1 cellular context compared by ENCODE assay signal in the genomic region with DNA sequence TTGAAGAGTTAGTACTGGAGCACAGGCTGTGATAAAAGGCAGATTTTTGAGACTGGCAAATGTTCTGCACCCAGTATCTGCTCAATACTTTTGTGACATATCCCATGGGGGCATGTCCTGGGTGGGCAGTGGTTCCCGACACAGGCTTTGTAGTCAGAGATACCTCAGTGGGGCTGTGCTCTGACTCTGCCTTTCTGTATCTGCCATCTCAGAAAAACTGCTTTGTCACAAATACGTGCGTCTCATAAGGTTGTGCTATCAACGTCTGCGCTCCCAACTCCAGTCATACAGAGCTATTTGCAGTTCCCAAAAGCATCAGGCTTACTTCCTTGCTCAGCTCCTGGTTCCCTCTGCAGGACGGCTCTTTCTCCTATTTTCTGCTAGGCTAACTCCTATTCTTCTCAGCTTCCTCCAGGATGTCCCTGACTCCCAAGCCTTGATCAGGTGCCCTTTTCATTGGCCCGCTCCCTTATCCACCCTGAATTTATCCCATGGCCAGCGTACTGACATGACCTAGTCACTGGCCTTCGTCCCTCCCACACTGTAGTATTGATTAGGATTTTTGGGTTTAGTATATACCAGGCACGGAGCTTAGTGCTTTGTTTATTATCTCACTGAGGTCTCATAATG.
TF ChIP-seq lines count a peak whose summit lies in the region.

No MANE protein-coding gene starts in this region.

TF ChIP-seq in K562, 482 proteins besides CTCF, POLR2A, EP300 and RAD21 (continued from another document and continues in another):
- TF ChIP-seq, protein P1, sequence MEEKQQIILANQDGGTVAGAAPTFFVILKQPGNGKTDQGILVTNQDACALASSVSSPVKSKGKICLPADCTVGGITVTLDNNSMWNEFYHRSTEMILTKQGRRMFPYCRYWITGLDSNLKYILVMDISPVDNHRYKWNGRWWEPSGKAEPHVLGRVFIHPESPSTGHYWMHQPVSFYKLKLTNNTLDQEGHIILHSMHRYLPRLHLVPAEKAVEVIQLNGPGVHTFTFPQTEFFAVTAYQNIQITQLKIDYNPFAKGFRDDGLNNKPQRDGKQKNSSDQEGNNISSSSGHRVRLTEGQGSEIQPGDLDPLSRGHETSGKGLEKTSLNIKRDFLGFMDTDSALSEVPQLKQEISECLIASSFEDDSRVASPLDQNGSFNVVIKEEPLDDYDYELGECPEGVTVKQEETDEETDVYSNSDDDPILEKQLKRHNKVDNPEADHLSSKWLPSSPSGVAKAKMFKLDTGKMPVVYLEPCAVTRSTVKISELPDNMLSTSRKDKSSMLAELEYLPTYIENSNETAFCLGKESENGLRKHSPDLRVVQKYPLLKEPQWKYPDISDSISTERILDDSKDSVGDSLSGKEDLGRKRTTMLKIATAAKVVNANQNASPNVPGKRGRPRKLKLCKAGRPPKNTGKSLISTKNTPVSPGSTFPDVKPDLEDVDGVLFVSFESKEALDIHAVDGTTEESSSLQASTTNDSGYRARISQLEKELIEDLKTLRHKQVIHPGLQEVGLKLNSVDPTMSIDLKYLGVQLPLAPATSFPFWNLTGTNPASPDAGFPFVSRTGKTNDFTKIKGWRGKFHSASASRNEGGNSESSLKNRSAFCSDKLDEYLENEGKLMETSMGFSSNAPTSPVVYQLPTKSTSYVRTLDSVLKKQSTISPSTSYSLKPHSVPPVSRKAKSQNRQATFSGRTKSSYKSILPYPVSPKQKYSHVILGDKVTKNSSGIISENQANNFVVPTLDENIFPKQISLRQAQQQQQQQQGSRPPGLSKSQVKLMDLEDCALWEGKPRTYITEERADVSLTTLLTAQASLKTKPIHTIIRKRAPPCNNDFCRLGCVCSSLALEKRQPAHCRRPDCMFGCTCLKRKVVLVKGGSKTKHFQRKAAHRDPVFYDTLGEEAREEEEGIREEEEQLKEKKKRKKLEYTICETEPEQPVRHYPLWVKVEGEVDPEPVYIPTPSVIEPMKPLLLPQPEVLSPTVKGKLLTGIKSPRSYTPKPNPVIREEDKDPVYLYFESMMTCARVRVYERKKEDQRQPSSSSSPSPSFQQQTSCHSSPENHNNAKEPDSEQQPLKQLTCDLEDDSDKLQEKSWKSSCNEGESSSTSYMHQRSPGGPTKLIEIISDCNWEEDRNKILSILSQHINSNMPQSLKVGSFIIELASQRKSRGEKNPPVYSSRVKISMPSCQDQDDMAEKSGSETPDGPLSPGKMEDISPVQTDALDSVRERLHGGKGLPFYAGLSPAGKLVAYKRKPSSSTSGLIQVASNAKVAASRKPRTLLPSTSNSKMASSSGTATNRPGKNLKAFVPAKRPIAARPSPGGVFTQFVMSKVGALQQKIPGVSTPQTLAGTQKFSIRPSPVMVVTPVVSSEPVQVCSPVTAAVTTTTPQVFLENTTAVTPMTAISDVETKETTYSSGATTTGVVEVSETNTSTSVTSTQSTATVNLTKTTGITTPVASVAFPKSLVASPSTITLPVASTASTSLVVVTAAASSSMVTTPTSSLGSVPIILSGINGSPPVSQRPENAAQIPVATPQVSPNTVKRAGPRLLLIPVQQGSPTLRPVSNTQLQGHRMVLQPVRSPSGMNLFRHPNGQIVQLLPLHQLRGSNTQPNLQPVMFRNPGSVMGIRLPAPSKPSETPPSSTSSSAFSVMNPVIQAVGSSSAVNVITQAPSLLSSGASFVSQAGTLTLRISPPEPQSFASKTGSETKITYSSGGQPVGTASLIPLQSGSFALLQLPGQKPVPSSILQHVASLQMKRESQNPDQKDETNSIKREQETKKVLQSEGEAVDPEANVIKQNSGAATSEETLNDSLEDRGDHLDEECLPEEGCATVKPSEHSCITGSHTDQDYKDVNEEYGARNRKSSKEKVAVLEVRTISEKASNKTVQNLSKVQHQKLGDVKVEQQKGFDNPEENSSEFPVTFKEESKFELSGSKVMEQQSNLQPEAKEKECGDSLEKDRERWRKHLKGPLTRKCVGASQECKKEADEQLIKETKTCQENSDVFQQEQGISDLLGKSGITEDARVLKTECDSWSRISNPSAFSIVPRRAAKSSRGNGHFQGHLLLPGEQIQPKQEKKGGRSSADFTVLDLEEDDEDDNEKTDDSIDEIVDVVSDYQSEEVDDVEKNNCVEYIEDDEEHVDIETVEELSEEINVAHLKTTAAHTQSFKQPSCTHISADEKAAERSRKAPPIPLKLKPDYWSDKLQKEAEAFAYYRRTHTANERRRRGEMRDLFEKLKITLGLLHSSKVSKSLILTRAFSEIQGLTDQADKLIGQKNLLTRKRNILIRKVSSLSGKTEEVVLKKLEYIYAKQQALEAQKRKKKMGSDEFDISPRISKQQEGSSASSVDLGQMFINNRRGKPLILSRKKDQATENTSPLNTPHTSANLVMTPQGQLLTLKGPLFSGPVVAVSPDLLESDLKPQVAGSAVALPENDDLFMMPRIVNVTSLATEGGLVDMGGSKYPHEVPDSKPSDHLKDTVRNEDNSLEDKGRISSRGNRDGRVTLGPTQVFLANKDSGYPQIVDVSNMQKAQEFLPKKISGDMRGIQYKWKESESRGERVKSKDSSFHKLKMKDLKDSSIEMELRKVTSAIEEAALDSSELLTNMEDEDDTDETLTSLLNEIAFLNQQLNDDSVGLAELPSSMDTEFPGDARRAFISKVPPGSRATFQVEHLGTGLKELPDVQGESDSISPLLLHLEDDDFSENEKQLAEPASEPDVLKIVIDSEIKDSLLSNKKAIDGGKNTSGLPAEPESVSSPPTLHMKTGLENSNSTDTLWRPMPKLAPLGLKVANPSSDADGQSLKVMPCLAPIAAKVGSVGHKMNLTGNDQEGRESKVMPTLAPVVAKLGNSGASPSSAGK (IDR thresholded peaks at IDR 0.05) = peak; percentile 26; the same call in 1 of the 2 replicates
- TF ChIP-seq FOXJ2 (tag; IDR thresholded peaks at IDR 0.05) (no peak), ZNF561 (CRISPR knock-in tag; conservative IDR thresholded peaks at IDR 0.05) (no peak), VEZF1 (CRISPR knock-in tag; IDR thresholded peaks at IDR 0.05) (no peak), MNT (conservative IDR thresholded peaks at IDR 0.05) (peak; percentile 15 to 38; a peak in 1 of 4 replicates), ZNF282 (CRISPR knock-in tag; IDR thresholded peaks at IDR 0.05) (no peak), CBFB (CRISPR knock-in tag; IDR thresholded peaks at IDR 0.05) (no peak), PTBP1 (IDR thresholded peaks at IDR 0.05; ENCODE audit: low read depth, low read length) (no peak), DDX20 (tag; IDR thresholded peaks at IDR 0.05; ENCODE audit: low read depth) (no peak), CBX1 (IDR thresholded peaks at IDR 0.05; ENCODE audit: low read depth) (no peak), ZNF79 (CRISPR knock-in tag; IDR thresholded peaks at IDR 0.05; ENCODE audit: low read depth) (no peak), KDM4B (IDR thresholded peaks at IDR 0.05; ENCODE audit: borderline replicate concordance in 2 of 2, low read depth in 1 of 2) (no peak), ZBTB49 (CRISPR knock-in tag; IDR thresholded peaks at IDR 0.05; ENCODE audit: borderline replicate concordance) (no peak), CXXC5 (CRISPR knock-in tag; IDR thresholded peaks at IDR 0.05) (peak; percentile 66)
- TF ChIP-seq, protein P2, sequence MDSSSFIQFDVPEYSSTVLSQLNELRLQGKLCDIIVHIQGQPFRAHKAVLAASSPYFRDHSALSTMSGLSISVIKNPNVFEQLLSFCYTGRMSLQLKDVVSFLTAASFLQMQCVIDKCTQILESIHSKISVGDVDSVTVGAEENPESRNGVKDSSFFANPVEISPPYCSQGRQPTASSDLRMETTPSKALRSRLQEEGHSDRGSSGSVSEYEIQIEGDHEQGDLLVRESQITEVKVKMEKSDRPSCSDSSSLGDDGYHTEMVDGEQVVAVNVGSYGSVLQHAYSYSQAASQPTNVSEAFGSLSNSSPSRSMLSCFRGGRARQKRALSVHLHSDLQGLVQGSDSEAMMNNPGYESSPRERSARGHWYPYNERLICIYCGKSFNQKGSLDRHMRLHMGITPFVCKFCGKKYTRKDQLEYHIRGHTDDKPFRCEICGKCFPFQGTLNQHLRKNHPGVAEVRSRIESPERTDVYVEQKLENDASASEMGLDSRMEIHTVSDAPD (CRISPR knock-in tag; IDR thresholded peaks at IDR 0.05) = no peak
- TF ChIP-seq, protein P3, sequence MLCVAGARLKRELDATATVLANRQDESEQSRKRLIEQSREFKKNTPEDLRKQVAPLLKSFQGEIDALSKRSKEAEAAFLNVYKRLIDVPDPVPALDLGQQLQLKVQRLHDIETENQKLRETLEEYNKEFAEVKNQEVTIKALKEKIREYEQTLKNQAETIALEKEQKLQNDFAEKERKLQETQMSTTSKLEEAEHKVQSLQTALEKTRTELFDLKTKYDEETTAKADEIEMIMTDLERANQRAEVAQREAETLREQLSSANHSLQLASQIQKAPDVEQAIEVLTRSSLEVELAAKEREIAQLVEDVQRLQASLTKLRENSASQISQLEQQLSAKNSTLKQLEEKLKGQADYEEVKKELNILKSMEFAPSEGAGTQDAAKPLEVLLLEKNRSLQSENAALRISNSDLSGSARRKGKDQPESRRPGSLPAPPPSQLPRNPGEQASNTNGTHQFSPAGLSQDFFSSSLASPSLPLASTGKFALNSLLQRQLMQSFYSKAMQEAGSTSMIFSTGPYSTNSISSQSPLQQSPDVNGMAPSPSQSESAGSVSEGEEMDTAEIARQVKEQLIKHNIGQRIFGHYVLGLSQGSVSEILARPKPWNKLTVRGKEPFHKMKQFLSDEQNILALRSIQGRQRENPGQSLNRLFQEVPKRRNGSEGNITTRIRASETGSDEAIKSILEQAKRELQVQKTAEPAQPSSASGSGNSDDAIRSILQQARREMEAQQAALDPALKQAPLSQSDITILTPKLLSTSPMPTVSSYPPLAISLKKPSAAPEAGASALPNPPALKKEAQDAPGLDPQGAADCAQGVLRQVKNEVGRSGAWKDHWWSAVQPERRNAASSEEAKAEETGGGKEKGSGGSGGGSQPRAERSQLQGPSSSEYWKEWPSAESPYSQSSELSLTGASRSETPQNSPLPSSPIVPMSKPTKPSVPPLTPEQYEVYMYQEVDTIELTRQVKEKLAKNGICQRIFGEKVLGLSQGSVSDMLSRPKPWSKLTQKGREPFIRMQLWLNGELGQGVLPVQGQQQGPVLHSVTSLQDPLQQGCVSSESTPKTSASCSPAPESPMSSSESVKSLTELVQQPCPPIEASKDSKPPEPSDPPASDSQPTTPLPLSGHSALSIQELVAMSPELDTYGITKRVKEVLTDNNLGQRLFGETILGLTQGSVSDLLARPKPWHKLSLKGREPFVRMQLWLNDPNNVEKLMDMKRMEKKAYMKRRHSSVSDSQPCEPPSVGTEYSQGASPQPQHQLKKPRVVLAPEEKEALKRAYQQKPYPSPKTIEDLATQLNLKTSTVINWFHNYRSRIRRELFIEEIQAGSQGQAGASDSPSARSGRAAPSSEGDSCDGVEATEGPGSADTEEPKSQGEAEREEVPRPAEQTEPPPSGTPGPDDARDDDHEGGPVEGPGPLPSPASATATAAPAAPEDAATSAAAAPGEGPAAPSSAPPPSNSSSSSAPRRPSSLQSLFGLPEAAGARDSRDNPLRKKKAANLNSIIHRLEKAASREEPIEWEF (CRISPR knock-in tag; IDR thresholded peaks at IDR 0.05) = no peak; the same call in 1 of the 2 replicates
- TF ChIP-seq, protein P4, sequence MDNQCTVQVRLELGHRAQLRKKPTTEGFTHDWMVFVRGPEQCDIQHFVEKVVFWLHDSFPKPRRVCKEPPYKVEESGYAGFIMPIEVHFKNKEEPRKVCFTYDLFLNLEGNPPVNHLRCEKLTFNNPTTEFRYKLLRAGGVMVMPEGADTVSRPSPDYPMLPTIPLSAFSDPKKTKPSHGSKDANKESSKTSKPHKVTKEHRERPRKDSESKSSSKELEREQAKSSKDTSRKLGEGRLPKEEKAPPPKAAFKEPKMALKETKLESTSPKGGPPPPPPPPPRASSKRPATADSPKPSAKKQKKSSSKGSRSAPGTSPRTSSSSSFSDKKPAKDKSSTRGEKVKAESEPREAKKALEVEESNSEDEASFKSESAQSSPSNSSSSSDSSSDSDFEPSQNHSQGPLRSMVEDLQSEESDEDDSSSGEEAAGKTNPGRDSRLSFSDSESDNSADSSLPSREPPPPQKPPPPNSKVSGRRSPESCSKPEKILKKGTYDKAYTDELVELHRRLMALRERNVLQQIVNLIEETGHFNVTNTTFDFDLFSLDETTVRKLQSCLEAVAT (IDR thresholded peaks at IDR 0.05) = no peak; a peak in 1 of 4 replicates
